39 cellular contexts compared by ENCODE assay signal in the genomic region with DNA sequence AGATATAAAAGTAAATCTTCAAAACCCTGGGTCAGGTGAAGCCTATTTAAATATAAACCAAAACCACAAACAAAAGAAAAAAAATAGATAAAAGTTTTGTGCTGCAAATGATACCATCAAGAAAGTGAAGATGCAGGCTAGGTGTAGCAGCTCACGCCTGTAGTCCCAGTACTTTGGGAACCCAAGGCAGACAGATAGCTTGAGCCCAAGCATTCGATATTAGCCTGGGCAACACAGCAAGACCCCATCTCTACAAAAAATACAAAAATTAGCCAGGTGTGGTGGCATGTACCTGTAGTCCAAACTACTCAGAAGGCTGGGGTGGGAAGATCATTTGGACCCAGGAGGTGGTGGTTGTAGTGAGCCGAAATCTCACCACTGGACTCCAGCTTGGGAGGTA.
"Had no signal": no experiment of that assay in that cellular context is flagged by ENCODE, and none has a peak within 500 bp of the region (broad histone marks: within the 10 kb centered on the region; RNA-seq: fewer than 3 reads in every experiment).

No MANE protein-coding gene starts in this region.

- H3K36me3 Mint-ChIP-seq: activated naive CD4-positive, alpha-beta T cell treated with anti-CD3 and anti-CD28 coated beads, Interleukin-2, amount 10 ng/mL, durations not matched to agents 7 days and 5 days; activated naive CD4-positive, alpha-beta T cell treated with anti-CD3 and anti-CD28 coated beads, Interleukin-2, amount 50 U/mL, for 24 hours; activated naive CD4-positive, alpha-beta T cell treated with anti-CD3 and anti-CD28 coated beads, Interleukin-2, amount 50 U/mL, for 72 hours; activated naive CD8-positive, alpha-beta T cell; activated naive CD8-positive, alpha-beta T cell treated with anti-CD3 and anti-CD28 coated beads for 36 hours; activated naive CD8-positive, alpha-beta T cell treated with anti-CD3 and anti-CD28 coated beads, Interleukin-2, amount 10 ng/mL, durations not matched to agents 7 days and 5 days; brain had no signal

- H3K9me3 ChIP-seq: adrenal gland, ascending aorta, body of pancreas, breast epithelium had no signal

- ATAC-seq: activated naive CD4-positive, alpha-beta T cell treated with anti-CD3 and anti-CD28 coated beads, Interleukin-2, amount 50 U/mL, for 72 hours; activated naive CD8-positive, alpha-beta T cell treated with anti-CD3 and anti-CD28 coated beads, Interleukin-2, amount 50 U/mL, for 24 hours; activated T-cell treated with anti-CD3 and anti-CD28 coated beads, Interleukin-2, amount 50 U/mL, for 4 hours; activated T-cell treated with anti-CD3 and anti-CD28 coated beads, Interleukin-2, amount 50 U/mL, for 72 hours; activated T-helper 17 cell treated with anti-CD3 and anti-CD28 coated beads, Interleukin-2, amount 50 U/mL, for 72 hours; body of pancreas had no signal

- H3K4me1 Mint-ChIP-seq: activated naive CD4-positive, alpha-beta T cell treated with anti-CD3 and anti-CD28 coated beads, Interleukin-2, amount 10 ng/mL, durations not matched to agents 7 days and 5 days; activated naive CD4-positive, alpha-beta T cell treated with anti-CD3 and anti-CD28 coated beads, Interleukin-2, amount 50 U/mL, for 24 hours; activated naive CD8-positive, alpha-beta T cell treated with anti-CD3 and anti-CD28 coated beads for 36 hours; activated naive CD8-positive, alpha-beta T cell treated with anti-CD3 and anti-CD28 coated beads, Interleukin-2, amount 10 ng/mL, durations not matched to agents 7 days and 5 days; activated naive CD8-positive, alpha-beta T cell treated with anti-CD3 and anti-CD28 coated beads, Interleukin-2, amount 50 U/mL, for 24 hours; activated T-helper 17 cell treated with anti-CD3 and anti-CD28 coated beads, Interleukin-2, amount 50 U/mL, for 72 hours; central memory CD8-positive, alpha-beta T cell had no signal

- H3K9me3 Mint-ChIP-seq: activated naive CD4-positive, alpha-beta T cell treated with anti-CD3 and anti-CD28 coated beads for 36 hours; activated naive CD4-positive, alpha-beta T cell treated with anti-CD3 and anti-CD28 coated beads, Interleukin-2, amount 50 U/mL, for 24 hours; activated naive CD8-positive, alpha-beta T cell treated with anti-CD3 and anti-CD28 coated beads for 36 hours; activated naive CD8-positive, alpha-beta T cell treated with anti-CD3 and anti-CD28 coated beads, Interleukin-2, amount 50 U/mL, for 24 hours; activated T-cell treated with anti-CD3 and anti-CD28 coated beads, Interleukin-2, amount 50 U/mL, for 24 hours; activated T-helper 1 cell treated with anti-CD3 and anti-CD28 coated beads, Interleukin-12 subunit alpha, Interleukin-12 subunit beta, Interleukin-2, Interleukin-4 antibody, amounts not matched to agents 30 ng/mL and 10 ng/mL and 1 ng/mL, durations not matched to agents 14 hours and 24 hours and 36 hours; activated T-helper 2 cell treated with anti-CD3 and anti-CD28 coated beads, Interferon-gamma antibody, Interleukin-2, Interleukin-4, amounts not matched to agents 10 μg/mL and 5 μg/mL and 100 μg/mL, durations not matched to agents 14 hours and 24 hours and 36 hours; central memory CD8-positive, alpha-beta T cell had no signal

- H3K27ac ChIP-seq: adrenal gland, ascending aorta, body of pancreas, brain microvascular endothelial cell, breast epithelium, cardiac muscle cell had no signal

- H3K4me3 ChIP-seq: adrenal gland, ascending aorta, body of pancreas, breast epithelium, cardiac muscle cell had no signal

- H3K27me3 ChIP-seq: adrenal gland, ascending aorta, body of pancreas, brain microvascular endothelial cell, breast epithelium, cardiac muscle cell had no signal

- H3K36me3 ChIP-seq: adrenal gland, ascending aorta, brain microvascular endothelial cell, breast epithelium, cardiac muscle cell had no signal

- H3K27me3 Mint-ChIP-seq: activated naive CD4-positive, alpha-beta T cell treated with anti-CD3 and anti-CD28 coated beads, Interleukin-2, amount 10 ng/mL, durations not matched to agents 7 days and 5 days; activated naive CD4-positive, alpha-beta T cell treated with anti-CD3 and anti-CD28 coated beads, Interleukin-2, amount 50 U/mL, for 24 hours; activated naive CD8-positive, alpha-beta T cell; activated naive CD8-positive, alpha-beta T cell treated with anti-CD3 and anti-CD28 coated beads for 36 hours; activated naive CD8-positive, alpha-beta T cell treated with anti-CD3 and anti-CD28 coated beads, Interleukin-2, amount 10 ng/mL, durations not matched to agents 7 days and 5 days; activated naive CD8-positive, alpha-beta T cell treated with anti-CD3 and anti-CD28 coated beads, Interleukin-2, amount 50 U/mL, for 24 hours; activated T-cell treated with anti-CD3 and anti-CD28 coated beads, Interleukin-2, amount 50 U/mL, for 24 hours; brain; central memory CD8-positive, alpha-beta T cell had no signal

- H3K27ac Mint-ChIP-seq: activated naive CD4-positive, alpha-beta T cell treated with anti-CD3 and anti-CD28 coated beads for 36 hours; activated naive CD4-positive, alpha-beta T cell treated with anti-CD3 and anti-CD28 coated beads, Interleukin-2, amount 10 ng/mL, durations not matched to agents 7 days and 5 days; activated naive CD4-positive, alpha-beta T cell treated with anti-CD3 and anti-CD28 coated beads, Interleukin-2, amount 50 U/mL, for 24 hours; activated naive CD4-positive, alpha-beta T cell treated with anti-CD3 and anti-CD28 coated beads, Interleukin-2, amount 50 U/mL, for 72 hours; activated naive CD8-positive, alpha-beta T cell; activated naive CD8-positive, alpha-beta T cell treated with anti-CD3 and anti-CD28 coated beads for 36 hours; activated naive CD8-positive, alpha-beta T cell treated with anti-CD3 and anti-CD28 coated beads, Interleukin-2, amount 10 ng/mL, durations not matched to agents 7 days and 5 days; activated naive CD8-positive, alpha-beta T cell treated with anti-CD3 and anti-CD28 coated beads, Interleukin-2, amount 50 U/mL, for 24 hours; activated T-cell treated with anti-CD3 and anti-CD28 coated beads, Interleukin-2, amount 50 U/mL, for 24 hours; activated T-cell treated with anti-CD3 and anti-CD28 coated beads, Interleukin-2, amount 50 U/mL, for 72 hours; activated T-helper 1 cell treated with anti-CD3 and anti-CD28 coated beads, Interleukin-12 subunit alpha, Interleukin-12 subunit beta, Interleukin-2, Interleukin-4 antibody, amounts not matched to agents 30 ng/mL and 10 ng/mL and 1 ng/mL, durations not matched to agents 14 hours and 24 hours and 36 hours; activated T-helper 17 cell treated with anti-CD3 and anti-CD28 coated beads, Interleukin-2, amount 50 U/mL, for 72 hours; activated T-helper 2 cell treated with anti-CD3 and anti-CD28 coated beads, Interferon-gamma antibody, Interleukin-2, Interleukin-4, amounts not matched to agents 10 μg/mL and 5 μg/mL and 100 μg/mL, durations not matched to agents 14 hours and 24 hours and 36 hours; brain had no signal

- DNase-seq: activated effector memory CD4-positive, alpha-beta T cell treated with anti-CD3 and anti-CD28 coated beads, Interleukin-2, amount 50 U/mL, for 16 hours; activated effector memory CD4-positive, alpha-beta T cell treated with Interleukin-2 at 50 U/mL for 16 hours; activated gamma-delta T cell; activated gamma-delta T cell treated with Interleukin-2 at 50 U/mL for 16 hours; activated naive CD4-positive, alpha-beta T cell; activated naive CD4-positive, alpha-beta T cell treated with anti-CD3 and anti-CD28 coated beads for 36 hours; activated naive CD4-positive, alpha-beta T cell treated with anti-CD3 and anti-CD28 coated beads, Interleukin-2, amount 10 ng/mL, durations not matched to agents 7 days and 5 days; activated naive CD4-positive, alpha-beta T cell treated with anti-CD3 and anti-CD28 coated beads, Interleukin-2, amount 50 U/mL, for 16 hours; activated naive CD4-positive, alpha-beta T cell treated with Interleukin-2 at 50 U/mL for 16 hours; activated naive CD8-positive, alpha-beta T cell treated with anti-CD3 and anti-CD28 coated beads for 36 hours; activated naive CD8-positive, alpha-beta T cell treated with anti-CD3 and anti-CD28 coated beads, Interleukin-2, amount 10 ng/mL, durations not matched to agents 7 days and 5 days; activated naive CD8-positive, alpha-beta T cell treated with anti-CD3 and anti-CD28 coated beads, Interleukin-2, amount 50 U/mL, for 24 hours; activated T-cell treated with anti-CD3 and anti-CD28 coated beads, Interleukin-2, amount 50 U/mL, for 1 hour; activated T-cell treated with anti-CD3 and anti-CD28 coated beads, Interleukin-2, amount 50 U/mL, for 24 hours; activated T-cell treated with anti-CD3 and anti-CD28 coated beads, Interleukin-2, amount 50 U/mL, for 4 hours; activated T-cell treated with anti-CD3 and anti-CD28 coated beads, Interleukin-2, amount 50 U/mL, for 48 hours; activated T-cell treated with anti-CD3 and anti-CD28 coated beads, Interleukin-2, amount 50 U/mL, for 72 hours; amniotic stem cell; amygdala; aorta; brain microvascular endothelial cell; caudate nucleus; central memory CD4-positive, alpha-beta T cell; cerebellar nuclear complex had no signal

- H3K4me3 Mint-ChIP-seq: activated naive CD4-positive, alpha-beta T cell treated with anti-CD3 and anti-CD28 coated beads for 36 hours; activated naive CD4-positive, alpha-beta T cell treated with anti-CD3 and anti-CD28 coated beads, Interleukin-2, amount 10 ng/mL, durations not matched to agents 7 days and 5 days; activated naive CD4-positive, alpha-beta T cell treated with anti-CD3 and anti-CD28 coated beads, Interleukin-2, amount 50 U/mL, for 24 hours; activated naive CD8-positive, alpha-beta T cell; activated naive CD8-positive, alpha-beta T cell treated with anti-CD3 and anti-CD28 coated beads for 36 hours; activated naive CD8-positive, alpha-beta T cell treated with anti-CD3 and anti-CD28 coated beads, Interleukin-2, amount 10 ng/mL, durations not matched to agents 7 days and 5 days; activated naive CD8-positive, alpha-beta T cell treated with anti-CD3 and anti-CD28 coated beads, Interleukin-2, amount 50 U/mL, for 24 hours; activated T-cell treated with anti-CD3 and anti-CD28 coated beads, Interleukin-2, amount 50 U/mL, for 24 hours; activated T-cell treated with anti-CD3 and anti-CD28 coated beads, Interleukin-2, amount 50 U/mL, for 4 hours; activated T-cell treated with anti-CD3 and anti-CD28 coated beads, Interleukin-2, amount 50 U/mL, for 72 hours; activated T-helper 1 cell treated with anti-CD3 and anti-CD28 coated beads, Interleukin-12 subunit alpha, Interleukin-12 subunit beta, Interleukin-2, Interleukin-4 antibody, amounts not matched to agents 30 ng/mL and 10 ng/mL and 1 ng/mL, durations not matched to agents 14 hours and 24 hours and 36 hours; activated T-helper 17 cell treated with anti-CD3 and anti-CD28 coated beads, Interleukin-2, amount 50 U/mL, for 72 hours; brain; central memory CD8-positive, alpha-beta T cell had no signal

- FAIRE-seq: astrocyte, bronchial epithelial cell had no signal
